In the genomic region with DNA sequence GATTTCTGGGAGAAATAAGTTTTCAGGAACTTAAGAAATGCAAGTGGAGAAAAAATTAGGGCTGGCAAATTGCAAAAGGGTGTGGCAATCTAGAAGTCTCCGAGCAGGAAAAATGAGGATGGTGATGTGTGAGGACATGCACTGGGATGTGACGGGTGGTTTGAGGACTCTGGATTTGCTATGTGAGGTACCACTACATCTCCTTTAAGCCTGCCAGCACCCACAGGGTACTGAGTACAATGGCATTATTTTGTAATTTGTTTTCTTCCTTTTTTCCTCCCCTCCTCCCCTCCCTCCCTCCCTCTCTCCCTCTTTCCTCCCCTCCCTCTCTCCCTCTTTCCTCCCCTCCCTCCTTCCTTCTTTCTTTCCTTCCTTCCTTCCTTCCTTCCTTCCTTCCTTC, we compare ENCODE assay signal across 8 cellular contexts.
"Had no signal": no experiment of that assay in that cellular context is flagged by ENCODE, and none has a peak within 500 bp of the region (broad histone marks: within the 10 kb centered on the region; RNA-seq: fewer than 3 reads in every experiment).

No MANE protein-coding gene starts in this region.

- H3K27ac ChIP-seq: HL-60 had no signal

- H3K36me3 ChIP-seq: HAP-1 had no signal

- H3K9me3 ChIP-seq: HAP-1 had no signal

- H3K4me3 ChIP-seq: HAP-1, K562 had no signal

- DNase-seq: GOT3, H7, HFFc6, IMR-90, KG1 had no signal

- ATAC-seq: K562 had no signal

- FAIRE-seq: K562 had no signal
